In genomic region chr4:74097631-74098550, GRCh38 we compare ENCODE assay signal across 8 cellular contexts. TPM values are rescaled to one million over a fixed set of nuclear protein-coding genes. Genes with fewer than 3 reads are reported as not detected.
DNase-seq lines count a peak whose midpoint lies in the region; ATAC-seq, FAIRE-seq and TF ChIP-seq lines count a peak whose summit lies in the region.

No MANE protein-coding gene starts in this region.

- H3K4me1 ChIP-seq in left ventricle myocardium inferior (peaks cover 26% of the 10 kb centered on the region), upper lobe of left lung (peaks cover 4 to 39% (median 16%) of the 10 kb centered on the region in 4 donors)
- H3K4me1 ChIP-seq in effector memory CD4-positive, alpha-beta T cell (ENCODE audit: control insufficient read depth, insufficient read depth, low read length, poor library complexity, severe bottlenecking): peaks cover 5% of the 10 kb centered on the region

- H3K4me3 ChIP-seq in left ventricle myocardium inferior (peak overlapping the region; percentile 73), bronchial epithelial cell (ENCODE audit: low read depth, low read length) (peak overlapping the region; percentile 71), upper lobe of left lung (peak overlapping the region in 3 of 4 donors; percentile 52 to 63 (median 58))
- no peak overlapping the region for H3K4me3 ChIP-seq in effector memory CD4-positive, alpha-beta T cell (ENCODE audit: insufficient read depth, low read depth, low read length, poor library complexity, severe bottlenecking)

- no peak for FAIRE-seq in bronchial epithelial cell (lab: Jason Lieb, UNC)

- no peak for TF ChIP-seq CTCF in left ventricle myocardium inferior (IDR thresholded peaks at IDR 0.05; ENCODE audit: borderline replicate concordance)
- no peak for TF ChIP-seq CTCF in bronchial epithelial cell (IDR thresholded peaks at IDR 0.05; ENCODE audit: insufficient read depth, low read length, severe bottlenecking)
- no peak for TF ChIP-seq CTCF in upper lobe of left lung (IDR thresholded peaks at IDR 0.05)

- no peaks in the 10 kb centered on the region for H3K36me3 Mint-ChIP-seq in memory B cell

- peak in 1 of 4 donors; percentile 44 for TF ChIP-seq POLR2A in upper lobe of left lung (IDR thresholded peaks at IDR 0.05)

- H3K27me3 Mint-ChIP-seq in memory B cell: peaks cover 25% of the 10 kb centered on the region

- no peak overlapping the region for H3K27ac Mint-ChIP-seq in memory B cell

- intact Hi-C loops in left ventricle myocardium inferior (cut with micrococcal nuclease): no loop called here
- intact Hi-C loops in cardiac septum (cut with DNase I): no loop called here

- H3K27ac ChIP-seq in left ventricle myocardium inferior (replicated peaks) (peak overlapping the region; percentile 89), upper lobe of left lung (peak overlapping the region; percentile 84 to 89 (median 84))
- H3K27ac ChIP-seq in effector memory CD4-positive, alpha-beta T cell (ENCODE audit: insufficient read depth, low read length, poor library complexity, severe bottlenecking): no peak overlapping the region

- H3K36me3 ChIP-seq in left ventricle myocardium inferior (no peaks in the 10 kb centered on the region), bronchial epithelial cell (ENCODE audit: control insufficient read depth, insufficient read depth, low read length) (no peaks in the 10 kb centered on the region), upper lobe of left lung (no peaks in the 10 kb centered on the region)
- no peaks in the 10 kb centered on the region for H3K36me3 ChIP-seq in effector memory CD4-positive, alpha-beta T cell (ENCODE audit: control insufficient read depth, insufficient read depth, low read length)

- peak overlapping the region; percentile 68 for H3K4me3 Mint-ChIP-seq in memory B cell

- no peak for TF ChIP-seq EP300 in upper lobe of left lung (IDR thresholded peaks at IDR 0.05)

- H3K27me3 ChIP-seq in left ventricle myocardium inferior (ENCODE audit: low read depth) (no peaks in the 10 kb centered on the region), bronchial epithelial cell (ENCODE audit: control insufficient read depth, insufficient read depth, low read length) (no peaks in the 10 kb centered on the region), upper lobe of left lung (no peaks in the 10 kb centered on the region)
- peaks cover 5% of the 10 kb centered on the region for H3K27me3 ChIP-seq in effector memory CD4-positive, alpha-beta T cell (replicated peaks; ENCODE audit: control insufficient read depth, insufficient read depth, low read length, poor library complexity, severe bottlenecking)

- ATAC-seq in memory B cell (ENCODE audit: low read depth): no peak
- no peak for ATAC-seq in upper lobe of left lung (ENCODE audit: low FRiP score in 2 of 2)
- no peak for ATAC-seq in GM18519 (IDR thresholded peaks at IDR 0.05; ENCODE audit: low FRiP score, unreplicated experiment)

- WGBS in upper lobe of left lung, 2 donors: 73 to 80% methylated on average over 3 of the region's 3 CpGs

- peaks cover 12% of the 10 kb centered on the region for H3K4me1 Mint-ChIP-seq in memory B cell

- no peaks in the 10 kb centered on the region for H3K9me3 Mint-ChIP-seq in memory B cell

- no peak for DNase-seq in left ventricle myocardium inferior
- DNase-seq in cardiac septum (ENCODE audit: low spot score): no peak
- DNase-seq in bronchial epithelial cell (ENCODE audit: low read depth): no peak
- DNase-seq in memory B cell (ENCODE audit: low spot score in 2 of 2): no peak
- peak in 1 of 2 donors; percentile 46 for DNase-seq in upper lobe of left lung
- no peak for DNase-seq in effector memory CD4-positive, alpha-beta T cell
- DNase-seq in activated T-cell treated with anti-CD3 and anti-CD28 coated beads for 4 hours: no peak

- H3K9me3 ChIP-seq in left ventricle myocardium inferior (replicated peaks) (no peaks in the 10 kb centered on the region), upper lobe of left lung (no peaks in the 10 kb centered on the region)
- no peaks in the 10 kb centered on the region for H3K9me3 ChIP-seq in effector memory CD4-positive, alpha-beta T cell (ENCODE audit: control insufficient read depth, low read length)

RNA-seq across cellular contexts. Expression of gene CXCL2, which starts 1.1 kb away (rescaled TPM):
- total RNA-seq in left ventricle myocardium inferior (11.3 TPM), cardiac septum (4.1 TPM), bronchial epithelial cell (5.5 and 7.9 TPM in 2 replicates), upper lobe of left lung (100 to 1,000 TPM in 3 of 6 donors, 10 to 100 TPM in 3; 41.1 to 108 (median 79.4) TPM)

RNA-seq across cellular contexts. Expression of gene CXCL3, which starts 59.4 kb away (rescaled TPM):
- 0.30 TPM for total RNA-seq in left ventricle myocardium inferior
- total RNA-seq in cardiac septum: 0.43 TPM
- 0.26 and 1.2 TPM in 2 replicates for total RNA-seq in bronchial epithelial cell
- 10 to 100 TPM; 10.0 to 22.4 (median 16.4) TPM for total RNA-seq in upper lobe of left lung
